Comparison of ENCODE assay signal across 20 cellular contexts in the genomic region with DNA sequence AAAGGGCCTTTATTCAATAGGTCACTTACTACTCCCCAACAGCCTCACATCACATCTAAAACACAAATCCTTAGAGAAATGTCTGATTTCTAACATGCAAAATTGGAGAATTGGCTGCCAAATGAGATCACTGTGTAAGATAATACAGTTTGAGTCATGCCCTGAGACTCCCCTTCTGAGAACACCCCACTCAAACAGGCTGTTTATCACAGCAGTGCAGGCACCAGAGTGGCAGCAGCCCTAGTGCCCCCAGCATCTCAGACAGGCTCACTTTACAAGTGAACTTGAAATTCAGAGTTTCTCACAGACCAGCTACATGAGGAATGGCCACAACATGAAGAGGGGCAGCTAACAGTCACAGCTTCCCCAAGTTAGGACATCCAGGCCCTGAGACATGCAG. TPM values are rescaled to one million over a fixed set of nuclear protein-coding genes. Genes with fewer than 3 reads are reported as not detected.
"Had no signal": no experiment of that assay in that cellular context is flagged by ENCODE, and none has a peak within 500 bp of the region (broad histone marks: within the 10 kb centered on the region; RNA-seq: fewer than 3 reads in every experiment).

No MANE protein-coding gene starts in this region.

RNA-seq across cellular contexts. Expression of a gene that starts 2.0 kb away (rescaled TPM):
- total RNA-seq: activated B cell treated with CpG ODN at 0.5 μM for 24 hours; activated CD4-positive, alpha-beta memory T cell treated with anti-CD3 and anti-CD28 coated beads for 36 hours; activated CD4-positive, alpha-beta T cell treated with anti-CD3 and anti-CD28 coated beads, Interleukin-2, amount 10 ng/mL, durations not matched to agents 24 days and 14 days; activated CD8-positive, alpha-beta memory T cell treated with anti-CD3 and anti-CD28 coated beads for 36 hours; activated CD8-positive, alpha-beta T cell treated with anti-CD3 and anti-CD28 coated beads for 36 hours; activated naive CD4-positive, alpha-beta T cell treated with anti-CD3 and anti-CD28 coated beads for 36 hours; activated naive CD4-positive, alpha-beta T cell treated with anti-CD3 and anti-CD28 coated beads, Interleukin-2, amount 50 U/mL, for 72 hours; activated naive CD8-positive, alpha-beta T cell treated with anti-CD3 and anti-CD28 coated beads for 36 hours; activated T-cell treated with anti-CD3 and anti-CD28 coated beads, Interleukin-2, amount 50 U/mL, for 4 hours; activated T-cell treated with anti-CD3 and anti-CD28 coated beads, Interleukin-2, amount 50 U/mL, for 72 hours; activated T-helper 1 cell treated with anti-CD3 and anti-CD28 coated beads, Interleukin-12 subunit alpha, Interleukin-12 subunit beta, Interleukin-2, Interleukin-4 antibody, amounts not matched to agents 30 ng/mL and 10 ng/mL and 1 ng/mL, durations not matched to agents 14 hours and 24 hours and 36 hours; activated T-helper 17 cell treated with anti-CD3 and anti-CD28 coated beads, Interleukin-2, amount 50 U/mL, for 72 hours; adrenal gland; ascending aorta; cardiac septum; cerebellum; T-cell; T-helper 1 cell treated with Interleukin-12 subunit alpha and Interleukin-12 subunit beta and Interleukin-4 antibody, amounts not matched to agents 30 ng/mL and 1 ng/mL, for 36 hours; T-helper 17 cell; T-helper 2 cell treated with Interferon-gamma antibody and Interleukin-4, amounts not matched to agents 100 ng/mL and 5 ng/mL, for 36 hours had no signal
- polyA plus RNA-seq: adrenal gland had no signal

RNA-seq across cellular contexts. Expression of a gene that starts 20.9 kb away (rescaled TPM):
- total RNA-seq: activated B cell treated with CpG ODN at 0.5 μM for 24 hours; activated CD4-positive, alpha-beta memory T cell treated with anti-CD3 and anti-CD28 coated beads for 36 hours; activated CD4-positive, alpha-beta T cell treated with anti-CD3 and anti-CD28 coated beads, Interleukin-2, amount 10 ng/mL, durations not matched to agents 24 days and 14 days; activated CD8-positive, alpha-beta memory T cell treated with anti-CD3 and anti-CD28 coated beads for 36 hours; activated CD8-positive, alpha-beta T cell treated with anti-CD3 and anti-CD28 coated beads for 36 hours; activated naive CD4-positive, alpha-beta T cell treated with anti-CD3 and anti-CD28 coated beads for 36 hours; activated naive CD4-positive, alpha-beta T cell treated with anti-CD3 and anti-CD28 coated beads, Interleukin-2, amount 50 U/mL, for 72 hours; activated naive CD8-positive, alpha-beta T cell treated with anti-CD3 and anti-CD28 coated beads for 36 hours; activated T-cell treated with anti-CD3 and anti-CD28 coated beads, Interleukin-2, amount 50 U/mL, for 4 hours; activated T-cell treated with anti-CD3 and anti-CD28 coated beads, Interleukin-2, amount 50 U/mL, for 72 hours; activated T-helper 1 cell treated with anti-CD3 and anti-CD28 coated beads, Interleukin-12 subunit alpha, Interleukin-12 subunit beta, Interleukin-2, Interleukin-4 antibody, amounts not matched to agents 30 ng/mL and 10 ng/mL and 1 ng/mL, durations not matched to agents 14 hours and 24 hours and 36 hours; activated T-helper 17 cell treated with anti-CD3 and anti-CD28 coated beads, Interleukin-2, amount 50 U/mL, for 72 hours; adrenal gland; ascending aorta; cardiac septum; cerebellum; T-cell; T-helper 1 cell treated with Interleukin-12 subunit alpha and Interleukin-12 subunit beta and Interleukin-4 antibody, amounts not matched to agents 30 ng/mL and 1 ng/mL, for 36 hours; T-helper 17 cell; T-helper 2 cell treated with Interferon-gamma antibody and Interleukin-4, amounts not matched to agents 100 ng/mL and 5 ng/mL, for 36 hours had no signal

RNA-seq across cellular contexts. Expression of a gene that starts 35.4 kb away (rescaled TPM):
- total RNA-seq: activated B cell treated with CpG ODN at 0.5 μM for 24 hours; activated CD4-positive, alpha-beta memory T cell treated with anti-CD3 and anti-CD28 coated beads for 36 hours; activated CD4-positive, alpha-beta T cell treated with anti-CD3 and anti-CD28 coated beads, Interleukin-2, amount 10 ng/mL, durations not matched to agents 24 days and 14 days; activated CD8-positive, alpha-beta memory T cell treated with anti-CD3 and anti-CD28 coated beads for 36 hours; activated CD8-positive, alpha-beta T cell treated with anti-CD3 and anti-CD28 coated beads for 36 hours; activated naive CD4-positive, alpha-beta T cell treated with anti-CD3 and anti-CD28 coated beads for 36 hours; activated naive CD4-positive, alpha-beta T cell treated with anti-CD3 and anti-CD28 coated beads, Interleukin-2, amount 50 U/mL, for 72 hours; activated naive CD8-positive, alpha-beta T cell treated with anti-CD3 and anti-CD28 coated beads for 36 hours; activated T-cell treated with anti-CD3 and anti-CD28 coated beads, Interleukin-2, amount 50 U/mL, for 4 hours; activated T-cell treated with anti-CD3 and anti-CD28 coated beads, Interleukin-2, amount 50 U/mL, for 72 hours; activated T-helper 1 cell treated with anti-CD3 and anti-CD28 coated beads, Interleukin-12 subunit alpha, Interleukin-12 subunit beta, Interleukin-2, Interleukin-4 antibody, amounts not matched to agents 30 ng/mL and 10 ng/mL and 1 ng/mL, durations not matched to agents 14 hours and 24 hours and 36 hours; activated T-helper 17 cell treated with anti-CD3 and anti-CD28 coated beads, Interleukin-2, amount 50 U/mL, for 72 hours; adrenal gland; ascending aorta; cardiac septum; cerebellum; T-cell; T-helper 1 cell treated with Interleukin-12 subunit alpha and Interleukin-12 subunit beta and Interleukin-4 antibody, amounts not matched to agents 30 ng/mL and 1 ng/mL, for 36 hours; T-helper 17 cell; T-helper 2 cell treated with Interferon-gamma antibody and Interleukin-4, amounts not matched to agents 100 ng/mL and 5 ng/mL, for 36 hours had no signal
- polyA plus RNA-seq: adrenal gland had no signal

RNA-seq across cellular contexts. Expression of a gene that starts 43.9 kb away (rescaled TPM):
- total RNA-seq: activated B cell treated with CpG ODN at 0.5 μM for 24 hours; activated CD4-positive, alpha-beta memory T cell treated with anti-CD3 and anti-CD28 coated beads for 36 hours; activated CD4-positive, alpha-beta T cell treated with anti-CD3 and anti-CD28 coated beads, Interleukin-2, amount 10 ng/mL, durations not matched to agents 24 days and 14 days; activated CD8-positive, alpha-beta memory T cell treated with anti-CD3 and anti-CD28 coated beads for 36 hours; activated CD8-positive, alpha-beta T cell treated with anti-CD3 and anti-CD28 coated beads for 36 hours; activated naive CD4-positive, alpha-beta T cell treated with anti-CD3 and anti-CD28 coated beads for 36 hours; activated naive CD4-positive, alpha-beta T cell treated with anti-CD3 and anti-CD28 coated beads, Interleukin-2, amount 50 U/mL, for 72 hours; activated naive CD8-positive, alpha-beta T cell treated with anti-CD3 and anti-CD28 coated beads for 36 hours; activated T-cell treated with anti-CD3 and anti-CD28 coated beads, Interleukin-2, amount 50 U/mL, for 4 hours; activated T-cell treated with anti-CD3 and anti-CD28 coated beads, Interleukin-2, amount 50 U/mL, for 72 hours; activated T-helper 1 cell treated with anti-CD3 and anti-CD28 coated beads, Interleukin-12 subunit alpha, Interleukin-12 subunit beta, Interleukin-2, Interleukin-4 antibody, amounts not matched to agents 30 ng/mL and 10 ng/mL and 1 ng/mL, durations not matched to agents 14 hours and 24 hours and 36 hours; activated T-helper 17 cell treated with anti-CD3 and anti-CD28 coated beads, Interleukin-2, amount 50 U/mL, for 72 hours; adrenal gland; ascending aorta; cardiac septum; cerebellum; T-cell; T-helper 1 cell treated with Interleukin-12 subunit alpha and Interleukin-12 subunit beta and Interleukin-4 antibody, amounts not matched to agents 30 ng/mL and 1 ng/mL, for 36 hours; T-helper 17 cell; T-helper 2 cell treated with Interferon-gamma antibody and Interleukin-4, amounts not matched to agents 100 ng/mL and 5 ng/mL, for 36 hours had no signal
- polyA plus RNA-seq: adrenal gland had no signal

RNA-seq across cellular contexts. Expression of a gene that starts 58.0 kb away (rescaled TPM):
- total RNA-seq: activated B cell treated with CpG ODN at 0.5 μM for 24 hours; activated CD4-positive, alpha-beta memory T cell treated with anti-CD3 and anti-CD28 coated beads for 36 hours; activated CD4-positive, alpha-beta T cell treated with anti-CD3 and anti-CD28 coated beads, Interleukin-2, amount 10 ng/mL, durations not matched to agents 24 days and 14 days; activated CD8-positive, alpha-beta memory T cell treated with anti-CD3 and anti-CD28 coated beads for 36 hours; activated CD8-positive, alpha-beta T cell treated with anti-CD3 and anti-CD28 coated beads for 36 hours; activated naive CD4-positive, alpha-beta T cell treated with anti-CD3 and anti-CD28 coated beads for 36 hours; activated naive CD4-positive, alpha-beta T cell treated with anti-CD3 and anti-CD28 coated beads, Interleukin-2, amount 50 U/mL, for 72 hours; activated naive CD8-positive, alpha-beta T cell treated with anti-CD3 and anti-CD28 coated beads for 36 hours; activated T-cell treated with anti-CD3 and anti-CD28 coated beads, Interleukin-2, amount 50 U/mL, for 4 hours; activated T-cell treated with anti-CD3 and anti-CD28 coated beads, Interleukin-2, amount 50 U/mL, for 72 hours; activated T-helper 1 cell treated with anti-CD3 and anti-CD28 coated beads, Interleukin-12 subunit alpha, Interleukin-12 subunit beta, Interleukin-2, Interleukin-4 antibody, amounts not matched to agents 30 ng/mL and 10 ng/mL and 1 ng/mL, durations not matched to agents 14 hours and 24 hours and 36 hours; activated T-helper 17 cell treated with anti-CD3 and anti-CD28 coated beads, Interleukin-2, amount 50 U/mL, for 72 hours; adrenal gland; ascending aorta; cardiac septum; cerebellum; T-cell; T-helper 1 cell treated with Interleukin-12 subunit alpha and Interleukin-12 subunit beta and Interleukin-4 antibody, amounts not matched to agents 30 ng/mL and 1 ng/mL, for 36 hours; T-helper 17 cell; T-helper 2 cell treated with Interferon-gamma antibody and Interleukin-4, amounts not matched to agents 100 ng/mL and 5 ng/mL, for 36 hours had no signal
